11 cellular contexts compared by ENCODE assay signal in the genomic region with DNA sequence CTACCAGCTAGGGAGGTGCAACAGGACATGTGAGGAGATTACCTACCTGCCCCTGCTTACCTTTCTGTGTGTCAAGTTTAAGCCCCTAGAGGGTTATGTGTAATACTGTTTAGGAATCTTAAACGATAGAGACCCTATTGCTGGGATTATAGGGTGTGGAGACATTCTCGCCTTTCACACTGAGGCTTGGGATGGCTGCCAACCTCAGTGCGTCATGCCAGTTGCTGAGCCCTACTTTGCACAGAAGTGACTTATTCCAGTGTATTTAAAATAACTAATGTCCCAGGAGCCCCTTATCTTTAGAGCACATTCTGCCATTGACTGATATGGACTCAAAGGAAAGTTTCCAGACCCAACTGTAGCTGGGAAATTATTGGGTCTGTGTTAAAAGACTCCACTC.
DNase-seq lines count a peak whose midpoint lies in the region; ATAC-seq, FAIRE-seq and TF ChIP-seq lines count a peak whose summit lies in the region.
"Had no signal": no experiment of that assay in that cellular context is flagged by ENCODE, and none has a peak within 500 bp of the region (broad histone marks: within the 10 kb centered on the region; RNA-seq: fewer than 3 reads in every experiment).

No MANE protein-coding gene starts in this region.

- no peak overlapping the region for H3K4me3 Mint-ChIP-seq in astrocyte (ENCODE audit: unreplicated experiment)
- no peak overlapping the region for H3K4me3 Mint-ChIP-seq in natural killer cell treated with Interleukin-12 subunit alpha and Interleukin-12 subunit beta and Interleukin-15 and Interleukin-18, amount 100 ng/mL, for 72 hours
- H3K4me3 Mint-ChIP-seq: activated naive CD4-positive, alpha-beta T cell treated with anti-CD3 and anti-CD28 coated beads, Interleukin-2, amount 10 ng/mL, durations not matched to agents 7 days and 5 days; type B pancreatic cell had no signal

- H3K27me3 Mint-ChIP-seq in astrocyte (ENCODE audit: low read depth, unreplicated experiment) = peaks cover 19% of the 10 kb centered on the region
- peaks cover 29 to 57% of the 10 kb centered on the region in 2 donors for H3K27me3 Mint-ChIP-seq in natural killer cell treated with Interleukin-12 subunit alpha and Interleukin-12 subunit beta and Interleukin-15 and Interleukin-18, amount 100 ng/mL, for 72 hours

- H3K36me3 Mint-ChIP-seq in astrocyte (ENCODE audit: low read depth, unreplicated experiment) = no peaks in the 10 kb centered on the region
- peaks cover 3% of the 10 kb centered on the region for H3K36me3 Mint-ChIP-seq in natural killer cell treated with Interleukin-12 subunit alpha and Interleukin-12 subunit beta and Interleukin-15 and Interleukin-18, amount 100 ng/mL, for 72 hours
- H3K36me3 Mint-ChIP-seq: activated naive CD4-positive, alpha-beta T cell treated with anti-CD3 and anti-CD28 coated beads, Interleukin-2, amount 10 ng/mL, durations not matched to agents 7 days and 5 days; type B pancreatic cell had no signal

- H3K9me3 Mint-ChIP-seq in astrocyte (ENCODE audit: unreplicated experiment) = peaks cover 5% of the 10 kb centered on the region
- no peaks in the 10 kb centered on the region for H3K9me3 Mint-ChIP-seq in natural killer cell treated with Interleukin-12 subunit alpha and Interleukin-12 subunit beta and Interleukin-15 and Interleukin-18, amount 100 ng/mL, for 72 hours

- intact Hi-C loops in heart left ventricle (cut with DNase I) (no loop called here), cardiac septum (cut with DNase I) (no loop called here), aorta (cut with DNase I) (no loop called here)

- H3K79me2 ChIP-seq in astrocyte (ENCODE audit: insufficient read depth, low read length) = no peaks in the 10 kb centered on the region

- peaks cover 0 to 8% (median 5%) of the 10 kb centered on the region in 12 donors for H3K9me3 ChIP-seq in heart left ventricle
- H3K9me3 ChIP-seq in astrocyte (ENCODE audit: insufficient read depth, low read depth, low read length) = no peaks in the 10 kb centered on the region
- H3K9me3 ChIP-seq in aorta (ENCODE audit: control insufficient read depth, low read length) = peaks cover 2% of the 10 kb centered on the region

- peak in 2 of 5 donors; percentile 35 to 39 for DNase-seq in heart left ventricle
- DNase-seq in cardiac septum (ENCODE audit: low spot score) = no peak
- DNase-seq in astrocyte (ENCODE audit: low read depth) = peak; percentile 35
- peak; percentile 9 to 44 for DNase-seq in foreskin fibroblast
- peak; percentile 53 to 80 for DNase-seq in aorta
- no peak for DNase-seq in midbrain (lab: John Stamatoyannopoulos, UW)
- DNase-seq in HEK293T (ENCODE audit: extremely low spot score) = no peak
- no peak for DNase-seq in natural killer cell treated with Interleukin-12 subunit alpha and Interleukin-12 subunit beta and Interleukin-15 and Interleukin-18, amount 100 ng/mL, for 72 hours (ENCODE audit: low spot score)
- DNase-seq: activated naive CD4-positive, alpha-beta T cell treated with anti-CD3 and anti-CD28 coated beads, Interleukin-2, amount 10 ng/mL, durations not matched to agents 7 days and 5 days; NCI-H1436 had no signal

- no peak overlapping the region for H3K27ac ChIP-seq in heart left ventricle
- no peak overlapping the region for H3K27ac ChIP-seq in astrocyte (ENCODE audit: low read depth, low read length)
- H3K27ac ChIP-seq in aorta (ENCODE audit: low read depth in 1 of 2, low read length in 2 of 2) = no peak overlapping the region

- TF ChIP-seq CTCF in heart left ventricle (IDR thresholded peaks at IDR 0.05) (no peak), astrocyte (IDR thresholded peaks at IDR 0.05; ENCODE audit: insufficient read depth, low read depth, low read length) (no peak), foreskin fibroblast (IDR thresholded peaks at IDR 0.05; ENCODE audit: low read depth, low read length) (no peak)

- no peaks in the 10 kb centered on the region for H3K36me3 ChIP-seq in heart left ventricle
- no peaks in the 10 kb centered on the region for H3K36me3 ChIP-seq in astrocyte (ENCODE audit: insufficient read depth, low read length)
- no peaks in the 10 kb centered on the region for H3K36me3 ChIP-seq in aorta (ENCODE audit: control insufficient read depth in 1 of 2, insufficient read depth in 2 of 2, low read length in 1 of 2)

- TF ChIP-seq POLR2A in heart left ventricle (IDR thresholded peaks at IDR 0.05) = no peak

- H3K27ac Mint-ChIP-seq in astrocyte (ENCODE audit: unreplicated experiment) = no peak overlapping the region
- H3K27ac Mint-ChIP-seq in natural killer cell treated with Interleukin-12 subunit alpha and Interleukin-12 subunit beta and Interleukin-15 and Interleukin-18, amount 100 ng/mL, for 72 hours = no peak overlapping the region
- H3K27ac Mint-ChIP-seq: activated naive CD4-positive, alpha-beta T cell treated with anti-CD3 and anti-CD28 coated beads, Interleukin-2, amount 10 ng/mL, durations not matched to agents 7 days and 5 days; type B pancreatic cell had no signal

- H3K9ac ChIP-seq in astrocyte (ENCODE audit: low read length) = no peak overlapping the region

- no peak overlapping the region for H2AFZ ChIP-seq in astrocyte (ENCODE audit: low read depth, low read length)

- no peak overlapping the region for H3K4me2 ChIP-seq in astrocyte (ENCODE audit: low read length)

- FAIRE-seq in astrocyte (lab: Jason Lieb, UNC) = no peak

- peak in 3 of 4 donors; percentile 27 to 56 (median 50) for ATAC-seq in heart left ventricle
- no peak for ATAC-seq in aorta (ENCODE audit: low FRiP score)
- ATAC-seq in natural killer cell treated with Interleukin-12 subunit alpha and Interleukin-12 subunit beta and Interleukin-15 and Interleukin-18, amount 100 ng/mL, for 72 hours = no peak

- H3K4me3 ChIP-seq in heart left ventricle = no peak overlapping the region
- H3K4me3 ChIP-seq in astrocyte (ENCODE audit: insufficient read depth, low read depth, low read length) = no peak overlapping the region
- no peak overlapping the region for H3K4me3 ChIP-seq in foreskin fibroblast (ENCODE audit: low read depth in 1 of 2, low read length in 2 of 2)
- no peak overlapping the region for H3K4me3 ChIP-seq in aorta (ENCODE audit: low read length in 2 of 2)

- 13 to 40% (median 25%) methylated on average over 3 of the region's 3 CpGs for WGBS in heart left ventricle, 4 donors
- WGBS in aorta, 2 donors = 3 to 7% methylated on average over 3 of the region's 3 CpGs

- H3K4me1 Mint-ChIP-seq in astrocyte (ENCODE audit: low read depth, unreplicated experiment) = peaks cover 10% of the 10 kb centered on the region
- H3K4me1 Mint-ChIP-seq in natural killer cell treated with Interleukin-12 subunit alpha and Interleukin-12 subunit beta and Interleukin-15 and Interleukin-18, amount 100 ng/mL, for 72 hours (ENCODE audit: low read depth in 2 of 2) = no peaks in the 10 kb centered on the region
- H3K4me1 Mint-ChIP-seq: activated naive CD4-positive, alpha-beta T cell treated with anti-CD3 and anti-CD28 coated beads, Interleukin-2, amount 10 ng/mL, durations not matched to agents 7 days and 5 days had no signal

- H3K4me1 ChIP-seq in heart left ventricle (peaks cover 0 to 4% (median 0%) of the 10 kb centered on the region in 12 donors), astrocyte (ENCODE audit: insufficient read depth, low read length) (peaks cover 18% of the 10 kb centered on the region), aorta (ENCODE audit: control insufficient read depth in 1 of 2, insufficient read depth in 2 of 2, low read length in 2 of 2) (no peaks in the 10 kb centered on the region)

- POLR2A ChIA-PET in HEK293T (lab: Yijun Ruan, JAX) = no interaction called here

- CTCF ChIA-PET in HEK293T (lab: Yijun Ruan, JAX) = no interaction called here

- no peaks in the 10 kb centered on the region for H4K20me1 ChIP-seq in astrocyte (ENCODE audit: insufficient read depth, low read length)

- H3K27me3 ChIP-seq in heart left ventricle = peaks cover 0 to 44% (median 1%) of the 10 kb centered on the region in 9 donors
- no peaks in the 10 kb centered on the region for H3K27me3 ChIP-seq in astrocyte (ENCODE audit: insufficient read depth, low read length)
- no peaks in the 10 kb centered on the region for H3K27me3 ChIP-seq in aorta (ENCODE audit: control insufficient read depth in 1 of 2, insufficient read depth in 2 of 2, low read length in 1 of 2)

TF ChIP-seq in HEK293T, 16 proteins besides CTCF, POLR2A, EP300 and RAD21:
- TF ChIP-seq ARNT (IDR thresholded peaks at IDR 0.05) (no peak), FOXK2 (IDR thresholded peaks at IDR 0.05) (no peak), TARDBP (IDR thresholded peaks at IDR 0.05) (no peak), HDGF (IDR thresholded peaks at IDR 0.05; ENCODE audit: borderline replicate concordance) (no peak), SP1 (IDR thresholded peaks at IDR 0.05) (no peak), LEF1 (IDR thresholded peaks at IDR 0.05; ENCODE audit: borderline replicate concordance) (no peak), ELF4 (IDR thresholded peaks at IDR 0.05) (no peak), ZNF384 (IDR thresholded peaks at IDR 0.05) (no peak), BHLHE40 (IDR thresholded peaks at IDR 0.05; ENCODE audit: borderline replicate concordance) (no peak), SUZ12 (IDR thresholded peaks at IDR 0.05) (no peak), FOXM1 (IDR thresholded peaks at IDR 0.05; ENCODE audit: borderline replicate concordance) (no peak), L3MBTL2 (conservative IDR thresholded peaks at IDR 0.05) (no peak), CTBP1 (IDR thresholded peaks at IDR 0.05; ENCODE audit: borderline replicate concordance) (no peak), FOXA1 (IDR thresholded peaks at IDR 0.05) (no peak)
- TF ChIP-seq, protein P1, sequence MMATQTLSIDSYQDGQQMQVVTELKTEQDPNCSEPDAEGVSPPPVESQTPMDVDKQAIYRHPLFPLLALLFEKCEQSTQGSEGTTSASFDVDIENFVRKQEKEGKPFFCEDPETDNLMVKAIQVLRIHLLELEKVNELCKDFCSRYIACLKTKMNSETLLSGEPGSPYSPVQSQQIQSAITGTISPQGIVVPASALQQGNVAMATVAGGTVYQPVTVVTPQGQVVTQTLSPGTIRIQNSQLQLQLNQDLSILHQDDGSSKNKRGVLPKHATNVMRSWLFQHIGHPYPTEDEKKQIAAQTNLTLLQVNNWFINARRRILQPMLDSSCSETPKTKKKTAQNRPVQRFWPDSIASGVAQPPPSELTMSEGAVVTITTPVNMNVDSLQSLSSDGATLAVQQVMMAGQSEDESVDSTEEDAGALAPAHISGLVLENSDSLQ (IDR thresholded peaks at IDR 0.05) = no peak
TF ChIP-seq in HEK293T: peak in this region for 0.

Comparison
In these comparisons a context has a peak if more than half of its experiments do, and no peak if none do; other contexts are left out.
1. ATAC-seq: peak in heart left ventricle (3 of 4); none in aorta (single experiment) and natural killer cell treated with Interleukin-12 subunit alpha and Interleukin-12 subunit beta and Interleukin-15 and Interleukin-18, amount 100 ng/mL, for 72 hours (0 of 2).
2. DNase-seq: peak in astrocyte (single experiment), foreskin fibroblast (2 of 2) and aorta (2 of 2); none in cardiac septum (single experiment), midbrain (single experiment), HEK293T (single experiment) and natural killer cell treated with Interleukin-12 subunit alpha and Interleukin-12 subunit beta and Interleukin-15 and Interleukin-18, amount 100 ng/mL, for 72 hours (single experiment).